ENCODE assay signal across 1 cellular context in the genomic region with DNA sequence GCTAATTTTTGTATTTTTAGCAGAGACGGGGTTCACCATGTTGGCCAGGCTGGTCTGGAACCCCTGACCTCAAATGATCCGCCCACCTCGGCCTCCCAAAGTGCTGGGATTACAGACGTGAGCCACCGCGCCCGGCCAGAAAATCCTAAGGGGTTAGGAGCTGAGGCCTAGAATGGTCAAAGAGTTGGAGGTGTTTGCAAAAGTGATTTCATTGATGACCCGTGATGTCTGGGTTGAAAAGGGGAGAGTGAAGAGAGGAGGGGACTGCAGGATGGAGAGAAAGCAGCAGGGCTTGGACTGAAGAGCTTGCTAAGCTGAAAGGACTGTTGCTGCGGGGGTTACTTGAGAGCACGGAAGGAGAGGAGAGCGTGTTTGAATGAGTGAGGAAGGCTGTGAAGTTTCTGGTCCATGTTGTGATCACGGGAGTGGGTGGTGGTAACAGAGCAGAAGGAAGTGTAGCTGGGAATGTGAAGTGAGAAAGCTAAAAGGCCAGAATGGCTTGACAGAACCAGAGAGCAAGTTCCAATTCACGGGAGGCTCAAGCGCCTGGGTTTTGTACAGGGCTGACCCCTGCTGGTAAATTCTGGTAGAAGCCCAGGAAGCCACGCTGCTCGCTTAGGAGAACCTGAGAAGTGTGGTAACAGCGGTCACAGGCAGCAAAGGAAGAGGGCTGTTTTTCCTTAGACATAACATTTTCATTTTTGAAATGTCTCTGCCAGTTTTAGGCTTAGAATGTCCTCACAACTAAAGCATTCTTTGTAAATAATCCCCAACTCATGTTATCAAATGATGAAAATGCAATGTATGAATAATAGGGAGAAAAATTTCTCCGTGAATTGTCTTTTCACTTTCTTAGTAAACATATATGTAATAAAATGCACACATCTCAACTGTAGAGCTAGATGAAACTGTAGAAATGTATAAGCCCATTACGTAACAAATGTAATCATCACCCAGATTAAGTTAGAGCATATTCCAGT.
TF ChIP-seq lines count a peak whose summit lies in the region.

No MANE protein-coding gene starts in this region.

TF ChIP-seq in HepG2, 621 proteins besides CTCF, POLR2A, EP300 and RAD21 (continued from another document and continues in another):
- TF ChIP-seq, protein P1, sequence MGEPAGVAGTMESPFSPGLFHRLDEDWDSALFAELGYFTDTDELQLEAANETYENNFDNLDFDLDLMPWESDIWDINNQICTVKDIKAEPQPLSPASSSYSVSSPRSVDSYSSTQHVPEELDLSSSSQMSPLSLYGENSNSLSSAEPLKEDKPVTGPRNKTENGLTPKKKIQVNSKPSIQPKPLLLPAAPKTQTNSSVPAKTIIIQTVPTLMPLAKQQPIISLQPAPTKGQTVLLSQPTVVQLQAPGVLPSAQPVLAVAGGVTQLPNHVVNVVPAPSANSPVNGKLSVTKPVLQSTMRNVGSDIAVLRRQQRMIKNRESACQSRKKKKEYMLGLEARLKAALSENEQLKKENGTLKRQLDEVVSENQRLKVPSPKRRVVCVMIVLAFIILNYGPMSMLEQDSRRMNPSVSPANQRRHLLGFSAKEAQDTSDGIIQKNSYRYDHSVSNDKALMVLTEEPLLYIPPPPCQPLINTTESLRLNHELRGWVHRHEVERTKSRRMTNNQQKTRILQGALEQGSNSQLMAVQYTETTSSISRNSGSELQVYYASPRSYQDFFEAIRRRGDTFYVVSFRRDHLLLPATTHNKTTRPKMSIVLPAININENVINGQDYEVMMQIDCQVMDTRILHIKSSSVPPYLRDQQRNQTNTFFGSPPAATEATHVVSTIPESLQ (CRISPR knock-in tag; conservative IDR thresholded peaks at IDR 0.05): peak; percentile 83; the same call in 1 of the 2 replicates
- TF ChIP-seq, protein P2, sequence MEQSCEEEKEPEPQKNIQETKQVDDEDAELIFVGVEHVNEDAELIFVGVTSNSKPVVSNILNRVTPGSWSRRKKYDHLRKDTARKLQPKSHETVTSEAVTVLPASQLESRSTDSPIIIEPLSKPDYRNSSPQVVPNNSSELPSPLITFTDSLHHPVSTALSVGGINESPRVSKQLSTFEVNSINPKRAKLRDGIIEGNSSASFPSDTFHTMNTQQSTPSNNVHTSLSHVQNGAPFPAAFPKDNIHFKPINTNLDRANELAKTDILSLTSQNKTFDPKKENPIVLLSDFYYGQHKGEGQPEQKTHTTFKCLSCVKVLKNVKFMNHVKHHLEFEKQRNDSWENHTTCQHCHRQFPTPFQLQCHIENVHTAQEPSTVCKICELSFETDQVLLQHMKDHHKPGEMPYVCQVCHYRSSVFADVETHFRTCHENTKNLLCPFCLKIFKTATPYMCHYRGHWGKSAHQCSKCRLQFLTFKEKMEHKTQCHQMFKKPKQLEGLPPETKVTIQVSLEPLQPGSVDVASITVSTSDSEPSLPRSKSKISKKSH (CRISPR knock-in tag; IDR thresholded peaks at IDR 0.05; ENCODE audit: borderline replicate concordance): no peak
- TF ChIP-seq ARNT (IDR thresholded peaks at IDR 0.05) (no peak), ZNF253 (CRISPR knock-in tag; IDR thresholded peaks at IDR 0.05; ENCODE audit: borderline replicate concordance) (no peak), ATF1 (CRISPR knock-in tag; IDR thresholded peaks at IDR 0.05) (no peak), ZNF558 (CRISPR knock-in tag; IDR thresholded peaks at IDR 0.05; ENCODE audit: borderline replicate concordance) (no peak), FOXC1 (CRISPR knock-in tag; IDR thresholded peaks at IDR 0.05; ENCODE audit: borderline replicate concordance) (peak; percentile 41; the same call in 1 of the 2 replicates), KAT2B (IDR thresholded peaks at IDR 0.05; ENCODE audit: borderline replicate concordance, low read depth, low read length) (no peak), NKX3-1 (CRISPR knock-in tag; IDR thresholded peaks at IDR 0.05) (no peak), HNRNPUL1 (IDR thresholded peaks at IDR 0.05; ENCODE audit: low read depth, low read length) (no peak), ZNF543 (CRISPR knock-in tag; IDR thresholded peaks at IDR 0.05) (no peak), ZMYM2 (CRISPR knock-in tag; IDR thresholded peaks at IDR 0.05) (peak; percentile 69), ZNF550 (CRISPR knock-in tag; IDR thresholded peaks at IDR 0.05; ENCODE audit: borderline replicate concordance) (no peak), HNRNPLL (IDR thresholded peaks at IDR 0.05; ENCODE audit: low read depth, low read length, poor library complexity, severe bottlenecking) (no peak), SP1 (IDR thresholded peaks at IDR 0.05) (no peak), SP1 (CRISPR knock-in tag; IDR thresholded peaks at IDR 0.05) (no peak; the same call in 1 of the 2 replicates), ONECUT2 (CRISPR knock-in tag; IDR thresholded peaks at IDR 0.05) (no peak), ZBTB42 (CRISPR knock-in tag; IDR thresholded peaks at IDR 0.05) (no peak), ZNF773 (CRISPR knock-in tag; IDR thresholded peaks at IDR 0.05; ENCODE audit: borderline replicate concordance) (no peak)
- TF ChIP-seq, protein P3, sequence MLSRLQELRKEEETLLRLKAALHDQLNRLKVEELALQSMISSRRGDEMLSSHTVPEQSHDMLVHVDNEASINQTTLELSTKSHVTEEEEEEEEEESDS (CRISPR knock-in tag; IDR thresholded peaks at IDR 0.05; ENCODE audit: borderline replicate concordance): no peak
- TF ChIP-seq, protein P4, sequence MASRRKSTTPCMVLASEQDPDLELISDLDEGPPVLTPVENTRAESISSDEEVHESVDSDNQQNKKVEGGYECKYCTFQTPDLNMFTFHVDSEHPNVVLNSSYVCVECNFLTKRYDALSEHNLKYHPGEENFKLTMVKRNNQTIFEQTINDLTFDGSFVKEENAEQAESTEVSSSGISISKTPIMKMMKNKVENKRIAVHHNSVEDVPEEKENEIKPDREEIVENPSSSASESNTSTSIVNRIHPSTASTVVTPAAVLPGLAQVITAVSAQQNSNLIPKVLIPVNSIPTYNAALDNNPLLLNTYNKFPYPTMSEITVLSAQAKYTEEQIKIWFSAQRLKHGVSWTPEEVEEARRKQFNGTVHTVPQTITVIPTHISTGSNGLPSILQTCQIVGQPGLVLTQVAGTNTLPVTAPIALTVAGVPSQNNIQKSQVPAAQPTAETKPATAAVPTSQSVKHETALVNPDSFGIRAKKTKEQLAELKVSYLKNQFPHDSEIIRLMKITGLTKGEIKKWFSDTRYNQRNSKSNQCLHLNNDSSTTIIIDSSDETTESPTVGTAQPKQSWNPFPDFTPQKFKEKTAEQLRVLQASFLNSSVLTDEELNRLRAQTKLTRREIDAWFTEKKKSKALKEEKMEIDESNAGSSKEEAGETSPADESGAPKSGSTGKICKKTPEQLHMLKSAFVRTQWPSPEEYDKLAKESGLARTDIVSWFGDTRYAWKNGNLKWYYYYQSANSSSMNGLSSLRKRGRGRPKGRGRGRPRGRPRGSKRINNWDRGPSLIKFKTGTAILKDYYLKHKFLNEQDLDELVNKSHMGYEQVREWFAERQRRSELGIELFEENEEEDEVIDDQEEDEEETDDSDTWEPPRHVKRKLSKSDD (CRISPR knock-in tag; IDR thresholded peaks at IDR 0.05; ENCODE audit: low read depth): no peak
- TF ChIP-seq, protein P5, sequence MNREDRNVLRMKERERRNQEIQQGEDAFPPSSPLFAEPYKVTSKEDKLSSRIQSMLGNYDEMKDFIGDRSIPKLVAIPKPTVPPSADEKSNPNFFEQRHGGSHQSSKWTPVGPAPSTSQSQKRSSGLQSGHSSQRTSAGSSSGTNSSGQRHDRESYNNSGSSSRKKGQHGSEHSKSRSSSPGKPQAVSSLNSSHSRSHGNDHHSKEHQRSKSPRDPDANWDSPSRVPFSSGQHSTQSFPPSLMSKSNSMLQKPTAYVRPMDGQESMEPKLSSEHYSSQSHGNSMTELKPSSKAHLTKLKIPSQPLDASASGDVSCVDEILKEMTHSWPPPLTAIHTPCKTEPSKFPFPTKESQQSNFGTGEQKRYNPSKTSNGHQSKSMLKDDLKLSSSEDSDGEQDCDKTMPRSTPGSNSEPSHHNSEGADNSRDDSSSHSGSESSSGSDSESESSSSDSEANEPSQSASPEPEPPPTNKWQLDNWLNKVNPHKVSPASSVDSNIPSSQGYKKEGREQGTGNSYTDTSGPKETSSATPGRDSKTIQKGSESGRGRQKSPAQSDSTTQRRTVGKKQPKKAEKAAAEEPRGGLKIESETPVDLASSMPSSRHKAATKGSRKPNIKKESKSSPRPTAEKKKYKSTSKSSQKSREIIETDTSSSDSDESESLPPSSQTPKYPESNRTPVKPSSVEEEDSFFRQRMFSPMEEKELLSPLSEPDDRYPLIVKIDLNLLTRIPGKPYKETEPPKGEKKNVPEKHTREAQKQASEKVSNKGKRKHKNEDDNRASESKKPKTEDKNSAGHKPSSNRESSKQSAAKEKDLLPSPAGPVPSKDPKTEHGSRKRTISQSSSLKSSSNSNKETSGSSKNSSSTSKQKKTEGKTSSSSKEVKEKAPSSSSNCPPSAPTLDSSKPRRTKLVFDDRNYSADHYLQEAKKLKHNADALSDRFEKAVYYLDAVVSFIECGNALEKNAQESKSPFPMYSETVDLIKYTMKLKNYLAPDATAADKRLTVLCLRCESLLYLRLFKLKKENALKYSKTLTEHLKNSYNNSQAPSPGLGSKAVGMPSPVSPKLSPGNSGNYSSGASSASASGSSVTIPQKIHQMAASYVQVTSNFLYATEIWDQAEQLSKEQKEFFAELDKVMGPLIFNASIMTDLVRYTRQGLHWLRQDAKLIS (CRISPR knock-in tag; IDR thresholded peaks at IDR 0.05): no peak
- TF ChIP-seq, protein P6, sequence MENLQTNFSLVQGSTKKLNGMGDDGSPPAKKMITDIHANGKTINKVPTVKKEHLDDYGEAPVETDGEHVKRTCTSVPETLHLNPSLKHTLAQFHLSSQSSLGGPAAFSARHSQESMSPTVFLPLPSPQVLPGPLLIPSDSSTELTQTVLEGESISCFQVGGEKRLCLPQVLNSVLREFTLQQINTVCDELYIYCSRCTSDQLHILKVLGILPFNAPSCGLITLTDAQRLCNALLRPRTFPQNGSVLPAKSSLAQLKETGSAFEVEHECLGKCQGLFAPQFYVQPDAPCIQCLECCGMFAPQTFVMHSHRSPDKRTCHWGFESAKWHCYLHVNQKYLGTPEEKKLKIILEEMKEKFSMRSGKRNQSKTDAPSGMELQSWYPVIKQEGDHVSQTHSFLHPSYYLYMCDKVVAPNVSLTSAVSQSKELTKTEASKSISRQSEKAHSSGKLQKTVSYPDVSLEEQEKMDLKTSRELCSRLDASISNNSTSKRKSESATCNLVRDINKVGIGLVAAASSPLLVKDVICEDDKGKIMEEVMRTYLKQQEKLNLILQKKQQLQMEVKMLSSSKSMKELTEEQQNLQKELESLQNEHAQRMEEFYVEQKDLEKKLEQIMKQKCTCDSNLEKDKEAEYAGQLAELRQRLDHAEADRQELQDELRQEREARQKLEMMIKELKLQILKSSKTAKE (CRISPR knock-in tag; IDR thresholded peaks at IDR 0.05; ENCODE audit: borderline replicate concordance): no peak
- TF ChIP-seq, protein P7, sequence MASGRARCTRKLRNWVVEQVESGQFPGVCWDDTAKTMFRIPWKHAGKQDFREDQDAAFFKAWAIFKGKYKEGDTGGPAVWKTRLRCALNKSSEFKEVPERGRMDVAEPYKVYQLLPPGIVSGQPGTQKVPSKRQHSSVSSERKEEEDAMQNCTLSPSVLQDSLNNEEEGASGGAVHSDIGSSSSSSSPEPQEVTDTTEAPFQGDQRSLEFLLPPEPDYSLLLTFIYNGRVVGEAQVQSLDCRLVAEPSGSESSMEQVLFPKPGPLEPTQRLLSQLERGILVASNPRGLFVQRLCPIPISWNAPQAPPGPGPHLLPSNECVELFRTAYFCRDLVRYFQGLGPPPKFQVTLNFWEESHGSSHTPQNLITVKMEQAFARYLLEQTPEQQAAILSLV (CRISPR knock-in tag; IDR thresholded peaks at IDR 0.05; ENCODE audit: borderline replicate concordance): peak; percentile 49; the same call in 1 of the 2 replicates
- TF ChIP-seq, protein P8, sequence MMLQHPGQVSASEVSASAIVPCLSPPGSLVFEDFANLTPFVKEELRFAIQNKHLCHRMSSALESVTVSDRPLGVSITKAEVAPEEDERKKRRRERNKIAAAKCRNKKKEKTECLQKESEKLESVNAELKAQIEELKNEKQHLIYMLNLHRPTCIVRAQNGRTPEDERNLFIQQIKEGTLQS (CRISPR knock-in tag; IDR thresholded peaks at IDR 0.05): no peak; the same call in 1 of the 2 replicates
- TF ChIP-seq, protein P9, sequence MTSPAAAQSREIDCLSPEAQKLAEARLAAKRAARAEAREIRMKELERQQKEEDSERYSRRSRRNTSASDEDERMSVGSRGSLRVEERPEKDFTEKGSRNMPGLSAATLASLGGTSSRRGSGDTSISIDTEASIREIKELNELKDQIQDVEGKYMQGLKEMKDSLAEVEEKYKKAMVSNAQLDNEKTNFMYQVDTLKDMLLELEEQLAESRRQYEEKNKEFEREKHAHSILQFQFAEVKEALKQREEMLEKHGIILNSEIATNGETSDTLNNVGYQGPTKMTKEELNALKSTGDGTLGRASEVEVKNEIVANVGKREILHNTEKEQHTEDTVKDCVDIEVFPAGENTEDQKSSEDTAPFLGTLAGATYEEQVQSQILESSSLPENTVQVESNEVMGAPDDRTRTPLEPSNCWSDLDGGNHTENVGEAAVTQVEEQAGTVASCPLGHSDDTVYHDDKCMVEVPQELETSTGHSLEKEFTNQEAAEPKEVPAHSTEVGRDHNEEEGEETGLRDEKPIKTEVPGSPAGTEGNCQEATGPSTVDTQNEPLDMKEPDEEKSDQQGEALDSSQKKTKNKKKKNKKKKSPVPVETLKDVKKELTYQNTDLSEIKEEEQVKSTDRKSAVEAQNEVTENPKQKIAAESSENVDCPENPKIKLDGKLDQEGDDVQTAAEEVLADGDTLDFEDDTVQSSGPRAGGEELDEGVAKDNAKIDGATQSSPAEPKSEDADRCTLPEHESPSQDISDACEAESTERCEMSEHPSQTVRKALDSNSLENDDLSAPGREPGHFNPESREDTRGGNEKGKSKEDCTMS (CRISPR knock-in tag; conservative IDR thresholded peaks at IDR 0.05): no peak
- TF ChIP-seq, protein P10, sequence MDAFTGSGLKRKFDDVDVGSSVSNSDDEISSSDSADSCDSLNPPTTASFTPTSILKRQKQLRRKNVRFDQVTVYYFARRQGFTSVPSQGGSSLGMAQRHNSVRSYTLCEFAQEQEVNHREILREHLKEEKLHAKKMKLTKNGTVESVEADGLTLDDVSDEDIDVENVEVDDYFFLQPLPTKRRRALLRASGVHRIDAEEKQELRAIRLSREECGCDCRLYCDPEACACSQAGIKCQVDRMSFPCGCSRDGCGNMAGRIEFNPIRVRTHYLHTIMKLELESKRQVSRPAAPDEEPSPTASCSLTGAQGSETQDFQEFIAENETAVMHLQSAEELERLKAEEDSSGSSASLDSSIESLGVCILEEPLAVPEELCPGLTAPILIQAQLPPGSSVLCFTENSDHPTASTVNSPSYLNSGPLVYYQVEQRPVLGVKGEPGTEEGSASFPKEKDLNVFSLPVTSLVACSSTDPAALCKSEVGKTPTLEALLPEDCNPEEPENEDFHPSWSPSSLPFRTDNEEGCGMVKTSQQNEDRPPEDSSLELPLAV (CRISPR knock-in tag; conservative IDR thresholded peaks at IDR 0.05; ENCODE audit: low read depth): no peak
- TF ChIP-seq, protein P11, sequence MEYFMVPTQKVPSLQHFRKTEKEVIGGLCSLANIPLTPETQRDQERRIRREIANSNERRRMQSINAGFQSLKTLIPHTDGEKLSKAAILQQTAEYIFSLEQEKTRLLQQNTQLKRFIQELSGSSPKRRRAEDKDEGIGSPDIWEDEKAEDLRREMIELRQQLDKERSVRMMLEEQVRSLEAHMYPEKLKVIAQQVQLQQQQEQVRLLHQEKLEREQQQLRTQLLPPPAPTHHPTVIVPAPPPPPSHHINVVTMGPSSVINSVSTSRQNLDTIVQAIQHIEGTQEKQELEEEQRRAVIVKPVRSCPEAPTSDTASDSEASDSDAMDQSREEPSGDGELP (IDR thresholded peaks at IDR 0.05; ENCODE audit: borderline replicate concordance, low read depth): no peak; the same call in 1 of the 2 replicates
- TF ChIP-seq, protein P12, sequence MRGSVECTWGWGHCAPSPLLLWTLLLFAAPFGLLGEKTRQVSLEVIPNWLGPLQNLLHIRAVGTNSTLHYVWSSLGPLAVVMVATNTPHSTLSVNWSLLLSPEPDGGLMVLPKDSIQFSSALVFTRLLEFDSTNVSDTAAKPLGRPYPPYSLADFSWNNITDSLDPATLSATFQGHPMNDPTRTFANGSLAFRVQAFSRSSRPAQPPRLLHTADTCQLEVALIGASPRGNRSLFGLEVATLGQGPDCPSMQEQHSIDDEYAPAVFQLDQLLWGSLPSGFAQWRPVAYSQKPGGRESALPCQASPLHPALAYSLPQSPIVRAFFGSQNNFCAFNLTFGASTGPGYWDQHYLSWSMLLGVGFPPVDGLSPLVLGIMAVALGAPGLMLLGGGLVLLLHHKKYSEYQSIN (CRISPR knock-in tag; IDR thresholded peaks at IDR 0.05; ENCODE audit: borderline replicate concordance): no peak
